In the genomic region with DNA sequence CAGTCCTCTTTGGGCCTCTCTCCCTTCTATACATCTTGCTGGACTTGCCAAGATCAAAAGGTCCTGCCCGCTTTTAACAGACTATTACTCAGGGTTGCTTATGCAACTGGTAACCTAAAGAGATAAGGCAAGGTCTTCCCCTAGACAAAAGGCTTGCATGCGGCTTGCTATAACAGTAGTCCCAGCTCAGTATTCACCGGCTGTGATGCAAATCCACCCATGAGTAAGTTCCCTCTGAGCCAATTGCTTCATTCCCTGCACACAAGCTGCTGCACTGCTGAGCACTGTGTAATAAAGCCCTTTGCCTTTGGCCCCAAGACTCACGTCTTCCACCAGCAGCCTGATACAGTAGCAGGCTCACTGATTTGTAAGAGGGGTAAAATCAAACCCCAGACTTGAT, we compare ENCODE assay signal across 1 cellular context.
TF ChIP-seq lines count a peak whose summit lies in the region.

No MANE protein-coding gene starts in this region.

TF ChIP-seq in K562, 482 proteins besides CTCF, POLR2A, EP300 and RAD21 (continued from another document):
- TF ChIP-seq, protein P1, sequence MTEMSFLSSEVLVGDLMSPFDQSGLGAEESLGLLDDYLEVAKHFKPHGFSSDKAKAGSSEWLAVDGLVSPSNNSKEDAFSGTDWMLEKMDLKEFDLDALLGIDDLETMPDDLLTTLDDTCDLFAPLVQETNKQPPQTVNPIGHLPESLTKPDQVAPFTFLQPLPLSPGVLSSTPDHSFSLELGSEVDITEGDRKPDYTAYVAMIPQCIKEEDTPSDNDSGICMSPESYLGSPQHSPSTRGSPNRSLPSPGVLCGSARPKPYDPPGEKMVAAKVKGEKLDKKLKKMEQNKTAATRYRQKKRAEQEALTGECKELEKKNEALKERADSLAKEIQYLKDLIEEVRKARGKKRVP (CRISPR knock-in tag; IDR thresholded peaks at IDR 0.05) = peak; percentile 59; the same call in 1 of the 2 replicates
- TF ChIP-seq CBX1 (IDR thresholded peaks at IDR 0.05; ENCODE audit: low read depth) (no peak), PTRF (tag; IDR thresholded peaks at IDR 0.05) (no peak), PTTG1 (tag; IDR thresholded peaks at IDR 0.05; ENCODE audit: low read depth) (no peak), FOXM1 (IDR thresholded peaks at IDR 0.05; ENCODE audit: low read depth) (no peak), FOXM1 (CRISPR knock-in tag; IDR thresholded peaks at IDR 0.05; ENCODE audit: low read depth) (no peak)
TF ChIP-seq in K562: peak in this region for 10.
